8 cellular contexts compared by ENCODE assay signal in genomic region chr1:100868364-100868995, GRCh38. TPM values are rescaled to one million over a fixed set of nuclear protein-coding genes. Genes with fewer than 3 reads are reported as not detected.
A peak's percentile ranks its signal among the peaks of the same experiment; 100 is the strongest.
DNase-seq lines count a peak whose midpoint lies in the region; ATAC-seq and TF ChIP-seq lines count a peak whose summit lies in the region.
"Had no signal": no experiment of that assay in that cellular context is flagged by ENCODE, and none has a peak within 500 bp of the region (broad histone marks: within the 10 kb centered on the region; RNA-seq: fewer than 3 reads in every experiment).

No MANE protein-coding gene starts in this region.

- no peak overlapping the region for H3K27ac ChIP-seq in vagina

- no peaks in the 10 kb centered on the region for H3K36me3 ChIP-seq in vagina

- H3K9me3 ChIP-seq in vagina = no peaks in the 10 kb centered on the region

- peak; percentile 68 for DNase-seq in ELR (ENCODE audit: low read depth)
- peak; percentile 65 for DNase-seq in LHCN-M2 (ENCODE audit: low read depth)
- DNase-seq in WTC11 (ENCODE audit: low spot score) = no peak
- DNase-seq in iris pigment epithelial cell (ENCODE audit: low read depth) = peak; percentile 83
- DNase-seq in vagina (ENCODE audit: extremely low spot score in 2 of 2) = no peak
- DNase-seq in HPDE6-E6E7 (ENCODE audit: extremely low spot score) = no peak
- DNase-seq: activated B cell treated with CpG ODN at 0.5 μM for 24 hours had no signal

- CTCF ChIA-PET in WTC11 (lab: Charles Lee) = interaction anchor here (0.6 to 1.9 kb wide), 16 partner anchors 13 to 420 kb away, joined by 3 to 22 read pairs (median 4); partner anchors contain the start of genes EXTL2, GPR88 and VCAM1

- TF ChIP-seq CTCF in WTC11 (IDR thresholded peaks at IDR 0.05) (0 out of 2 replicates have a peak, but pooled peaks have one; percentile 18), vagina (IDR thresholded peaks at IDR 0.05) (peak in 2 of 3 experiments; percentile 3 to 62)

- H3K4me3 ChIP-seq in vagina = no peak overlapping the region

- POLR2A ChIA-PET in WTC11 (lab: Charles Lee) = no interaction called here

- no peaks in the 10 kb centered on the region for H3K9me3 Mint-ChIP-seq in WTC11
- H3K9me3 Mint-ChIP-seq: activated B cell treated with CpG ODN at 0.5 μM for 24 hours had no signal

- H3K27me3 ChIP-seq in vagina = no peaks in the 10 kb centered on the region

- H3K4me1 Mint-ChIP-seq in WTC11 = peaks cover 7% of the 10 kb centered on the region; the same call in 1 of the 2 replicates
- H3K4me1 Mint-ChIP-seq: activated B cell treated with CpG ODN at 0.5 μM for 24 hours had no signal

- H3K27ac Mint-ChIP-seq in WTC11 = no peak overlapping the region
- H3K27ac Mint-ChIP-seq: activated B cell treated with CpG ODN at 0.5 μM for 24 hours had no signal

- ATAC-seq in WTC11 (no peak), HG03520 (IDR thresholded peaks at IDR 0.05; ENCODE audit: unreplicated experiment) (no peak)

- no peak for TF ChIP-seq POLR2A in vagina (IDR thresholded peaks at IDR 0.05)

- no peaks in the 10 kb centered on the region for H3K4me1 ChIP-seq in vagina

- no peak overlapping the region for H3K4me3 Mint-ChIP-seq in WTC11
- H3K4me3 Mint-ChIP-seq: activated B cell treated with CpG ODN at 0.5 μM for 24 hours had no signal

- no peaks in the 10 kb centered on the region for H3K36me3 Mint-ChIP-seq in WTC11

- intact Hi-C loops in vagina (cut with DNase I) = loop anchor here (5.0 kb wide), 1 partner anchor 411 kb away; no protein-coding TSS in a partner anchor

- no peaks in the 10 kb centered on the region for H3K27me3 Mint-ChIP-seq in WTC11 (ENCODE audit: low read depth)
- H3K27me3 Mint-ChIP-seq: activated B cell treated with CpG ODN at 0.5 μM for 24 hours had no signal

TF ChIP-seq in WTC11, 78 proteins besides CTCF, POLR2A, EP300 and RAD21:
- TF ChIP-seq NFATC4 (CRISPR knock-in tag; IDR thresholded peaks at IDR 0.05) (no peak), JAZF1 (CRISPR knock-in tag; IDR thresholded peaks at IDR 0.05) (no peak), RORB (CRISPR knock-in tag; IDR thresholded peaks at IDR 0.05) (no peak), MYBL2 (CRISPR knock-in tag; IDR thresholded peaks at IDR 0.05) (no peak), SMAD4 (CRISPR knock-in tag; IDR thresholded peaks at IDR 0.05) (no peak), ATF1 (CRISPR knock-in tag; IDR thresholded peaks at IDR 0.05) (no peak), CREB1 (CRISPR knock-in tag; IDR thresholded peaks at IDR 0.05) (no peak), ZNF423 (CRISPR knock-in tag; IDR thresholded peaks at IDR 0.05) (no peak), PREB (CRISPR knock-in tag; IDR thresholded peaks at IDR 0.05; ENCODE audit: borderline replicate concordance) (no peak), E2F4 (CRISPR knock-in tag; IDR thresholded peaks at IDR 0.05; ENCODE audit: borderline replicate concordance, low read depth) (no peak), GRHL2 (CRISPR knock-in tag; IDR thresholded peaks at IDR 0.05; ENCODE audit: insufficient replicate concordance, severe bottlenecking) (no peak), ZNF263 (CRISPR knock-in tag; IDR thresholded peaks at IDR 0.05; ENCODE audit: low read depth) (no peak), TEAD1 (CRISPR knock-in tag; IDR thresholded peaks at IDR 0.05) (no peak), ERG (CRISPR knock-in tag; IDR thresholded peaks at IDR 0.05) (no peak)

RNA-seq across cellular contexts. Expression of gene EXTL2, which starts 26.2 kb away (rescaled TPM):
- total RNA-seq in LHCN-M2 (2014; rRNA removed) (35.0 and 37.5 TPM in 2 replicates), WTC11 (2021) (36.4 to 41.0 TPM (median 37.8 TPM) in 3 replicates), vagina (10.1 TPM)
- polyA plus RNA-seq in LHCN-M2 (2012) = 11.0 TPM

RNA-seq across cellular contexts. Expression of gene SLC30A7, which starts 27.4 kb away (rescaled TPM):
- total RNA-seq in LHCN-M2 (2014; rRNA removed) (35.2 and 39.6 TPM in 2 replicates), WTC11 (2021) (17.2 to 20.7 TPM (median 18.6 TPM) in 3 replicates), vagina (14.2 TPM)
- polyA plus RNA-seq in LHCN-M2 (2012) = 6.4 TPM

Comparison
In these comparisons a context has a peak if more than half of its experiments do, and no peak if none do; other contexts are left out.
1. DNase-seq: peak in ELR (single experiment), LHCN-M2 (single experiment) and iris pigment epithelial cell (single experiment); none in WTC11 (single experiment), vagina (0 of 2) and HPDE6-E6E7 (single experiment).